In genomic region chr9:77883133-77883532, GRCh38 we compare ENCODE assay signal across 19 cellular contexts.
"Had no signal": no experiment of that assay in that cellular context is flagged by ENCODE, and none has a peak within 500 bp of the region (broad histone marks: within the 10 kb centered on the region; RNA-seq: fewer than 3 reads in every experiment).

No MANE protein-coding gene starts in this region.

- H3K9me3 Mint-ChIP-seq: activated CD4-positive, alpha-beta T cell treated with anti-CD3 and anti-CD28 coated beads, Interleukin-2, amount 10 ng/mL, durations not matched to agents 7 days and 5 days; central memory CD8-positive, alpha-beta T cell; nephron; T-cell had no signal

- H3K27me3 ChIP-seq: body of pancreas, gastrocnemius medialis, heart right ventricle, left lung, spleen had no signal

- H3K27ac Mint-ChIP-seq: activated CD4-positive, alpha-beta T cell treated with anti-CD3 and anti-CD28 coated beads, Interleukin-2, amount 10 ng/mL, durations not matched to agents 7 days and 5 days; T-cell had no signal

- DNase-seq: activated CD4-positive, alpha-beta T cell treated with anti-CD3 and anti-CD28 coated beads, Interleukin-2, amount 10 ng/mL, durations not matched to agents 7 days and 5 days; activated CD8-positive, alpha-beta memory T cell treated with anti-CD3 and anti-CD28 coated beads, Interleukin-2, amount 50 U/mL, for 4 hours; activated gamma-delta T cell; body of pancreas; cortex of kidney; effector CD8-positive, alpha-beta T cell; gastrocnemius medialis; heart right ventricle; left lung; mesendoderm; spleen; stimulated activated CD4-positive, alpha-beta T cell treated with anti-CD3 and anti-CD28 coated beads, Interleukin-2, amount 100 ng/mL, for 24 hours; stimulated activated naive CD4-positive, alpha-beta T cell; T-cell had no signal

- H3K27ac ChIP-seq: body of pancreas, gastrocnemius medialis, heart right ventricle, SK-N-MC, spleen, VCaP had no signal

- H3K4me1 Mint-ChIP-seq: central memory CD8-positive, alpha-beta T cell had no signal

- H3K27me3 Mint-ChIP-seq: activated CD4-positive, alpha-beta T cell treated with anti-CD3 and anti-CD28 coated beads, Interleukin-2, amount 10 ng/mL, durations not matched to agents 7 days and 5 days; T-cell had no signal

- H3K36me3 ChIP-seq: gastrocnemius medialis, heart right ventricle, left lung, spleen had no signal

- H3K9me3 ChIP-seq: body of pancreas, gastrocnemius medialis, heart right ventricle, left lung, spleen had no signal

- H3K4me3 ChIP-seq: body of pancreas, gastrocnemius medialis, heart right ventricle, left lung, SK-N-MC, spleen had no signal

- H3K4me3 Mint-ChIP-seq: activated CD4-positive, alpha-beta T cell treated with anti-CD3 and anti-CD28 coated beads, Interleukin-2, amount 10 ng/mL, durations not matched to agents 7 days and 5 days; central memory CD8-positive, alpha-beta T cell; nephron; T-cell had no signal

- ATAC-seq: body of pancreas, gastrocnemius medialis, heart right ventricle, left lung, sciatic nerve, T-cell had no signal
